ENCODE assay signal across 8 cellular contexts in the genomic region with DNA sequence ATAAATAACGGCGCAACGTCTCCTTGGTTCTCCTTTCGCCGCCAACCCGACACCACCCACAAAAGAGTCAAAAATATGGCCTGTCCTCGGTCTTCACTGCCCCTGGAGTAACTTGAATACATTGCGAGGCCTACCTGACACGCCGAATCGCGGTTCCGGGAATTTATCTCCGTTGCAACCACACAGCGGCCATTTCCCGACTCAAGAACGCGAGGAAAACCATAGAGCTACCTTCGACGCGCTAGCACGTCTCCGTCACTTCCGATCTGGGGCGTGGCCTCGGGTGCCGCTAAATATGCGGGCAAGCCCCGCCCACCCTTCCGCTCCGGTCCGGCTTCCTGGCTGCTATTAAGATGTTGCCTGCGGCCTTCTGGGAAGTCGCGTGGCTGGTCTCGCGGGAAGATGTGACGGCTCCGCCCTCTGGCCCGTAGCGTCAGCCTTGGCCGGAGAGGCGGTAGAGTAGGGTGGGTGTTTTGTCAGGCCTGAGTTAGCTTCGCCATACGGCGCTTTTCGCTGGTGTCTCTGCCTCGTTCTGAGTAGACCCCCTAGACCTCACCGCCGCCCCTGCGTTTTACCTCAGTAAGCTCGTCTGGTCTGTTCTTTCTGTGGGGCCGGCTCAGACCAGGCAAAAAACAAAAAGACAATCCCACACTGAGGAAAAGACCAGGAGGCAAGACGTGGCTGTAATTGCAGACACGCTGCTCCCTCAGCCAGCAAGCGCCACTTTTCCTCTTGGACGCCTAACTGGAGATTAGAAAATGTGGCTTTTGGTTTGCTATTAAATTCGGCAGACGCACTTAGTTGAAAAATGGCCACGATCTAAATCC. TPM values are rescaled to one million over a fixed set of nuclear protein-coding genes. Genes with fewer than 3 reads are reported as not detected.
DNase-seq lines count a peak whose midpoint lies in the region; ATAC-seq and TF ChIP-seq lines count a peak whose summit lies in the region.

Gene BCLAF1, minus strand, starts transcription at position 268 of the 827 bp plus-strand sequence. CDS start 9,980 bp downstream, outside the sequence.

- peaks cover 18% of the 10 kb centered on the region for H3K36me3 Mint-ChIP-seq in type B pancreatic cell

- peaks cover 3% of the 10 kb centered on the region for H3K27me3 Mint-ChIP-seq in type B pancreatic cell

- 0 to 1% (median 0%) methylated on average over 25 to 60 of the region's 60 CpGs for WGBS in heart left ventricle, 4 donors

- H3K27ac Mint-ChIP-seq in type B pancreatic cell = peak within 1 kb of the TSS; percentile 100

- H3K9me3 Mint-ChIP-seq in type B pancreatic cell = no peaks in the 10 kb centered on the region

- ATAC-seq in HG02870 (IDR thresholded peaks at IDR 0.05; ENCODE audit: unreplicated experiment) = peak; percentile 92
- peak; percentile 94 to 99 (median 97) for ATAC-seq in heart left ventricle

- no peaks in the 10 kb centered on the region for H3K27me3 ChIP-seq in heart left ventricle

- peaks cover 28% of the 10 kb centered on the region for H3K4me1 Mint-ChIP-seq in type B pancreatic cell (ENCODE audit: unreplicated experiment)

- peaks cover 3 to 50% (median 43%) of the 10 kb centered on the region in 12 donors for H3K4me1 ChIP-seq in heart left ventricle

- intact Hi-C loops in T-helper 1 cell treated with Interleukin-12 subunit alpha and Interleukin-12 subunit beta and Interleukin-4 antibody, amounts not matched to agents 30 ng/mL and 1 ng/mL, for 36 hours (cut with micrococcal nuclease) = loop anchor here (1.0 to 10.0 kb wide), 15 partner anchors 28 to 1853 kb away; partner anchors contain the start of genes HBS1L, IFNGR1 and MTFR2
- intact Hi-C loops in heart left ventricle (cut with DNase I) = loop anchor here in 9 of 10 donors (1.0 to 10.0 kb wide), 5 partner anchors 37 to 795 kb away; partner anchors contain the start of genes MTFR2 (in 8 of the 9) and AHI1 (in 2 of the 9)

- no peak for TF ChIP-seq CTCF in GM13976 (IDR thresholded peaks at IDR 0.05; ENCODE audit: borderline replicate concordance, control extremely low read depth, extremely low read depth, insufficient read depth, missing control alignments)
- no peak for TF ChIP-seq CTCF in heart left ventricle (IDR thresholded peaks at IDR 0.05)
- no peak for TF ChIP-seq CTCF in type B pancreatic cell (conservative IDR thresholded peaks at IDR 0.05)

- in situ Hi-C loops in GM13976 (cut with MboI; ENCODE audit: low sequenced_read_pairs, unreplicated experiment) = no loop called here

- H3K4me3 ChIP-seq in heart left ventricle = peak within 1 kb of the TSS; percentile 66 to 98 (median 86)

- H3K4me3 Mint-ChIP-seq in type B pancreatic cell = peak within 1 kb of the TSS; percentile 100

- TF ChIP-seq POLR2A in heart left ventricle (IDR thresholded peaks at IDR 0.05) = peak; percentile 80 to 99

- no peaks in the 10 kb centered on the region for H3K9me3 ChIP-seq in heart left ventricle

- peak within 1 kb of the TSS; percentile 96 to 100 (median 100) for H3K27ac ChIP-seq in heart left ventricle

- no peaks in the 10 kb centered on the region for H3K36me3 ChIP-seq in heart left ventricle

- DNase-seq in GM13976 (ENCODE audit: low spot score) = peak; percentile 96
- peak; percentile 100 for DNase-seq in NCI-H146 treated with DMSO at 0.1 percent for 48 hours (lab: John Stamatoyannopoulos, UW; ENCODE audit: unreplicated experiment)
- DNase-seq in amniotic epithelial cell (ENCODE audit: low read depth) = peak; percentile 98
- DNase-seq in heart left ventricle = peak; percentile 99 to 100 (median 100)
- peak; percentile 99 for DNase-seq in pons (ENCODE audit: low spot score)
- DNase-seq in type B pancreatic cell (ENCODE audit: extremely low spot score, unreplicated experiment) = peak; percentile 99

RNA-seq across cellular contexts. Expression of gene BCLAF1, which starts in this region (rescaled TPM):
- total RNA-seq in T-helper 1 cell treated with Interleukin-12 subunit alpha and Interleukin-12 subunit beta and Interleukin-4 antibody, amounts not matched to agents 30 ng/mL and 1 ng/mL, for 36 hours = 177 TPM in 2 replicates
- total RNA-seq in heart left ventricle (100 to 1,000 TPM in 2 of 9 donors, 10 to 100 TPM in 7; 56.1 to 109 (median 96.0) TPM), type B pancreatic cell (ENCODE audit: low replicate concordance) (187 and 190 TPM in 2 replicates)
- polyA plus RNA-seq in heart left ventricle = 10 to 100 TPM; 11.7 to 25.2 TPM

Comparison
In these comparisons a context has a peak if more than half of its experiments do, and no peak if none do; other contexts are left out.
1. Peak in every context shown above with its lines: DNase-seq, ATAC-seq, H3K4me3 ChIP-seq and H3K27ac ChIP-seq.